In genomic region chr1:19232526-19232851, GRCh38 we compare ENCODE assay signal across 10 cellular contexts. TPM values are rescaled to one million over a fixed set of nuclear protein-coding genes. Genes with fewer than 3 reads are reported as not detected.
A peak's percentile ranks its signal among the peaks of the same experiment; 100 is the strongest.
DNase-seq lines count a peak whose midpoint lies in the region; ATAC-seq, FAIRE-seq and TF ChIP-seq lines count a peak whose summit lies in the region.
"Had no signal": no experiment of that assay in that cellular context is flagged by ENCODE, and none has a peak within 500 bp of the region (broad histone marks: within the 10 kb centered on the region; RNA-seq: fewer than 3 reads in every experiment).

No MANE protein-coding gene starts in this region.

- no peaks in the 10 kb centered on the region for H3K4me1 ChIP-seq in SK-N-SH (ENCODE audit: control insufficient read depth in 1 of 2, insufficient read depth in 2 of 2, low read depth in 1 of 2, low read length in 1 of 2)
- H3K4me1 ChIP-seq in transverse colon, result peaks cover 8 to 23% (median 19%) of the 10 kb centered on the region in 4 donors

- TF ChIP-seq POLR2A in transverse colon (IDR thresholded peaks at IDR 0.05), result no peak

- H3K4me2 ChIP-seq in SK-N-SH, result no peak overlapping the region

- H3K9me2 ChIP-seq in SK-N-SH, result no peaks in the 10 kb centered on the region

- no peaks in the 10 kb centered on the region for H3K27me3 ChIP-seq in SK-N-SH (ENCODE audit: insufficient read depth)
- H3K27me3 ChIP-seq in layer of hippocampus (ENCODE audit: control insufficient read depth, insufficient read depth, low read length), result no peaks in the 10 kb centered on the region
- no peaks in the 10 kb centered on the region for H3K27me3 ChIP-seq in transverse colon

- no peak for TF ChIP-seq EP300 in SK-N-SH (IDR thresholded peaks at IDR 0.05; ENCODE audit: borderline replicate concordance in 1 of 2, low read depth in 1 of 2, low read length in 1 of 2)
- TF ChIP-seq EP300 in transverse colon (IDR thresholded peaks at IDR 0.05; ENCODE audit: low read depth), result no peak

- H3K36me3 ChIP-seq in SK-N-SH (replicated peaks in 1 of 2; ENCODE audit: control insufficient read depth in 1 of 2, insufficient read depth in 2 of 2, low read length in 1 of 2) (peaks cover 35 to 49% of the 10 kb centered on the region in 2 experiments), transverse colon (peaks cover 0 to 58% (median 16%) of the 10 kb centered on the region in 4 donors)

- H3K9me3 ChIP-seq in SK-N-SH (no peaks in the 10 kb centered on the region), transverse colon (no peaks in the 10 kb centered on the region)

- TF ChIP-seq CTCF in SK-N-SH (IDR thresholded peaks at IDR 0.05) (peak; percentile 14), choroid plexus epithelial cell (conservative IDR thresholded peaks at IDR 0.05; ENCODE audit: low read depth, low read length) (peak; percentile 51), transverse colon (IDR thresholded peaks at IDR 0.05) (no peak)

- no peak overlapping the region for H2AFZ ChIP-seq in SK-N-SH (ENCODE audit: low read depth)

- no peak overlapping the region for H3K9ac ChIP-seq in SK-N-SH

- ATAC-seq in SK-N-SH treated with all-trans-retinoic acid at 6 μM for 48 hours, result no peak
- ATAC-seq: T-helper 17 cell had no signal

- no peak overlapping the region for H3K4me3 ChIP-seq in SK-N-SH (ENCODE audit: low read depth in 2 of 2, low read length in 1 of 2)
- no peak overlapping the region for H3K4me3 ChIP-seq in choroid plexus epithelial cell (ENCODE audit: low read depth, low read length)
- no peak overlapping the region for H3K4me3 ChIP-seq in transverse colon

- in situ Hi-C loops in transverse colon (cut with MboI; ENCODE audit: low pct_ligation_motif_present in 1 of 4, low pct_unique_long_range_greater_than_20kb in 1 of 4, low sequenced_read_pairs in 3 of 4), result loop anchor here in 2 of 4 donors (25.0 kb wide), 1 partner anchor 320 kb away; the partner anchor contains the start of gene ALDH4A1 (in 2 of the 2)

- no peak for FAIRE-seq in RCC 7860 (lab: Jason Lieb, UNC)
- FAIRE-seq: islet of Langerhans had no signal

- no peaks in the 10 kb centered on the region for H4K20me1 ChIP-seq in SK-N-SH (ENCODE audit: insufficient read depth)

- intact Hi-C loops in transverse colon (cut with DNase I; ENCODE audit: low total_unique reads), result no loop called here

- POLR2A ChIA-PET in SK-N-SH (lab: Yijun Ruan, JAX), result no interaction called here

- CTCF ChIA-PET in SK-N-SH (lab: Yijun Ruan, JAX), result interaction anchor here (0.8 to 3.2 kb wide), 3 partner anchors 8 to 472 kb away, joined by 3 to 21 read pairs (median 3); no protein-coding TSS in a partner anchor

- H3K27ac ChIP-seq in SK-N-SH (ENCODE audit: low read depth in 2 of 2, low read length in 1 of 2), result no peak overlapping the region
- H3K27ac ChIP-seq in layer of hippocampus (ENCODE audit: low read depth, low read length), result peak overlapping the region; percentile 17
- H3K27ac ChIP-seq in transverse colon, result peak overlapping the region; percentile 56 to 71 (median 64)

- H3F3A ChIP-seq in SK-N-SH (replicated peaks; ENCODE audit: insufficient read depth), result no peaks in the 10 kb centered on the region

- peaks cover 5% of the 10 kb centered on the region; the same call in 1 of the 2 replicates for H3K79me2 ChIP-seq in SK-N-SH (ENCODE audit: insufficient read depth)

- no peak for TF ChIP-seq RAD21 in SK-N-SH (IDR thresholded peaks at IDR 0.05; ENCODE audit: low read length)

- DNase-seq in SK-N-SH, result no peak
- peak; percentile 86 for DNase-seq in choroid plexus epithelial cell (ENCODE audit: low read depth)
- DNase-seq in transverse colon, result no peak
- no peak for DNase-seq in central memory CD4-positive, alpha-beta T cell
- no peak for DNase-seq in stimulated activated CD4-positive, alpha-beta T cell treated with anti-CD3 and anti-CD28 coated beads, Interleukin-4, amount 100 ng/mL, for 24 hours
- DNase-seq in RCC 7860 (ENCODE audit: low spot score), result no peak
- DNase-seq: T-helper 17 cell had no signal

TF ChIP-seq in SK-N-SH, 30 proteins besides CTCF, POLR2A, EP300 and RAD21:
- TF ChIP-seq PBX3 (IDR thresholded peaks at IDR 0.05) (no peak), NRF1 (IDR thresholded peaks at IDR 0.05; ENCODE audit: low read depth, low read length) (no peak), RXRA (IDR thresholded peaks at IDR 0.05; ENCODE audit: borderline replicate concordance, low read depth) (no peak), POLR2AphosphoS5 (IDR thresholded peaks at IDR 0.05; ENCODE audit: low read depth, low read length) (no peak), RCOR1 (IDR thresholded peaks at IDR 0.05; ENCODE audit: low read length) (no peak), MEF2A (IDR thresholded peaks at IDR 0.05; ENCODE audit: borderline replicate concordance, low read depth) (no peak)
TF ChIP-seq in SK-N-SH: peak in this region for 0.

TF ChIP-seq in SK-N-SH treated with all-trans-retinoic acid at 6 μM for 48 hours, 23 proteins besides CTCF, POLR2A, EP300 and RAD21 (continues in another document):
- TF ChIP-seq CSDC2 (CRISPR knock-in tag; IDR thresholded peaks at IDR 0.05), result no peak
- TF ChIP-seq ZNF70 (CRISPR knock-in tag; IDR thresholded peaks at IDR 0.05), result no peak
- TF ChIP-seq, protein P1, sequence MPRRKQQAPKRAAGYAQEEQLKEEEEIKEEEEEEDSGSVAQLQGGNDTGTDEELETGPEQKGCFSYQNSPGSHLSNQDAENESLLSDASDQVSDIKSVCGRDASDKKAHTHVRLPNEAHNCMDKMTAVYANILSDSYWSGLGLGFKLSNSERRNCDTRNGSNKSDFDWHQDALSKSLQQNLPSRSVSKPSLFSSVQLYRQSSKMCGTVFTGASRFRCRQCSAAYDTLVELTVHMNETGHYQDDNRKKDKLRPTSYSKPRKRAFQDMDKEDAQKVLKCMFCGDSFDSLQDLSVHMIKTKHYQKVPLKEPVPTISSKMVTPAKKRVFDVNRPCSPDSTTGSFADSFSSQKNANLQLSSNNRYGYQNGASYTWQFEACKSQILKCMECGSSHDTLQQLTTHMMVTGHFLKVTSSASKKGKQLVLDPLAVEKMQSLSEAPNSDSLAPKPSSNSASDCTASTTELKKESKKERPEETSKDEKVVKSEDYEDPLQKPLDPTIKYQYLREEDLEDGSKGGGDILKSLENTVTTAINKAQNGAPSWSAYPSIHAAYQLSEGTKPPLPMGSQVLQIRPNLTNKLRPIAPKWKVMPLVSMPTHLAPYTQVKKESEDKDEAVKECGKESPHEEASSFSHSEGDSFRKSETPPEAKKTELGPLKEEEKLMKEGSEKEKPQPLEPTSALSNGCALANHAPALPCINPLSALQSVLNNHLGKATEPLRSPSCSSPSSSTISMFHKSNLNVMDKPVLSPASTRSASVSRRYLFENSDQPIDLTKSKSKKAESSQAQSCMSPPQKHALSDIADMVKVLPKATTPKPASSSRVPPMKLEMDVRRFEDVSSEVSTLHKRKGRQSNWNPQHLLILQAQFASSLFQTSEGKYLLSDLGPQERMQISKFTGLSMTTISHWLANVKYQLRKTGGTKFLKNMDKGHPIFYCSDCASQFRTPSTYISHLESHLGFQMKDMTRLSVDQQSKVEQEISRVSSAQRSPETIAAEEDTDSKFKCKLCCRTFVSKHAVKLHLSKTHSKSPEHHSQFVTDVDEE (CRISPR knock-in tag; IDR thresholded peaks at IDR 0.05), result no peak
- TF ChIP-seq, protein P2, sequence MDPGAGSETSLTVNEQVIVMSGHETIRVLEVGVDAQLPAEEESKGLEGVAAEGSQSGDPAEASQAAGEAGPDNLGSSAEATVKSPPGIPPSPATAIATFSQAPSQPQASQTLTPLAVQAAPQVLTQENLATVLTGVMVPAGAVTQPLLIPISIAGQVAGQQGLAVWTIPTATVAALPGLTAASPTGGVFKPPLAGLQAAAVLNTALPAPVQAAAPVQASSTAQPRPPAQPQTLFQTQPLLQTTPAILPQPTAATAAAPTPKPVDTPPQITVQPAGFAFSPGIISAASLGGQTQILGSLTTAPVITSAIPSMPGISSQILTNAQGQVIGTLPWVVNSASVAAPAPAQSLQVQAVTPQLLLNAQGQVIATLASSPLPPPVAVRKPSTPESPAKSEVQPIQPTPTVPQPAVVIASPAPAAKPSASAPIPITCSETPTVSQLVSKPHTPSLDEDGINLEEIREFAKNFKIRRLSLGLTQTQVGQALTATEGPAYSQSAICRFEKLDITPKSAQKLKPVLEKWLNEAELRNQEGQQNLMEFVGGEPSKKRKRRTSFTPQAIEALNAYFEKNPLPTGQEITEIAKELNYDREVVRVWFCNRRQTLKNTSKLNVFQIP (CRISPR knock-in tag; IDR thresholded peaks at IDR 0.05; ENCODE audit: borderline replicate concordance, low read depth), result no peak
- no peak for TF ChIP-seq ZC3H10 (CRISPR knock-in tag; IDR thresholded peaks at IDR 0.05)
- TF ChIP-seq ZFP30 (CRISPR knock-in tag; IDR thresholded peaks at IDR 0.05), result no peak
- no peak for TF ChIP-seq ZFP3 (CRISPR knock-in tag; IDR thresholded peaks at IDR 0.05)
- TF ChIP-seq SNAI2 (CRISPR knock-in tag; IDR thresholded peaks at IDR 0.05), result no peak
- TF ChIP-seq ZNF8 (CRISPR knock-in tag; IDR thresholded peaks at IDR 0.05), result no peak
- no peak for TF ChIP-seq TCF4 (CRISPR knock-in tag; IDR thresholded peaks at IDR 0.05; ENCODE audit: borderline replicate concordance)
- no peak for TF ChIP-seq GLIS3 (CRISPR knock-in tag; IDR thresholded peaks at IDR 0.05)
- TF ChIP-seq OSR1 (CRISPR knock-in tag; IDR thresholded peaks at IDR 0.05), result no peak
- TF ChIP-seq ISL1 (CRISPR knock-in tag; IDR thresholded peaks at IDR 0.05), result no peak
- no peak for TF ChIP-seq PPARA (CRISPR knock-in tag; IDR thresholded peaks at IDR 0.05; ENCODE audit: borderline replicate concordance)

RNA-seq across cellular contexts. Expression of gene EMC1, which starts 18.8 kb away (rescaled TPM):
- polyA plus RNA-seq in SK-N-SH (2012; rRNA removed), result 55.9 and 87.6 TPM in 2 replicates
- polyA plus RNA-seq in SK-N-SH (2012; cell fraction: cytosol; rRNA removed), result 33.2 and 46.1 TPM in 2 replicates
- polyA plus RNA-seq in SK-N-SH (2012; cell fraction: nucleus; rRNA removed), result 103 and 125 TPM in 2 replicates
- total RNA-seq in transverse colon, result 10 to 100 TPM; 18.3 to 39.7 (median 32.6) TPM

RNA-seq across cellular contexts. Expression of gene MRTO4, which starts 19.1 kb away (rescaled TPM):
- polyA plus RNA-seq in SK-N-SH (2012; rRNA removed), result 48.4 and 55.2 TPM in 2 replicates
- polyA plus RNA-seq in SK-N-SH (2012; cell fraction: cytosol; rRNA removed), result 46.5 and 53.8 TPM in 2 replicates
- 44.5 and 50.9 TPM in 2 replicates for polyA plus RNA-seq in SK-N-SH (2012; cell fraction: nucleus; rRNA removed)
- 10 to 100 TPM in 1 of 4 donors, 1 to 10 TPM in 3; 4.9 to 10.8 (median 8.7) TPM for total RNA-seq in transverse colon

RNA-seq across cellular contexts. Expression of gene UBR4, which starts 22.4 kb away (rescaled TPM):
- 51.3 and 68.7 TPM in 2 replicates for polyA plus RNA-seq in SK-N-SH (2012; rRNA removed)
- polyA plus RNA-seq in SK-N-SH (2012; cell fraction: cytosol; rRNA removed), result 25.1 and 30.9 TPM in 2 replicates
- 403 and 672 TPM in 2 replicates for polyA plus RNA-seq in SK-N-SH (2012; cell fraction: nucleus; rRNA removed)
- 100 to 1,000 TPM; 140 to 418 (median 223) TPM for total RNA-seq in transverse colon

RNA-seq across cellular contexts. Expression of gene AKR7A3, which starts 56.1 kb away (rescaled TPM):
- polyA plus RNA-seq in SK-N-SH (2012; rRNA removed), result 0.38 and 0.54 TPM in 2 replicates
- polyA plus RNA-seq in SK-N-SH (2012; cell fraction: cytosol; rRNA removed), result 0.04 and 0.10 TPM in 2 replicates
- polyA plus RNA-seq in SK-N-SH (2012; cell fraction: nucleus; rRNA removed), result 3.8 and 6.8 TPM in 2 replicates
- 100 to 1,000 TPM in 2 of 4 donors, 10 to 100 TPM in 2; 77.8 to 167 (median 102) TPM for total RNA-seq in transverse colon

Comparison
In these comparisons a context has a peak if more than half of its experiments do, and no peak if none do; other contexts are left out.
1. H3K27ac ChIP-seq: peak in layer of hippocampus (single experiment) and transverse colon (4 of 4); none in SK-N-SH (0 of 2).
2. CTCF ChIP-seq: peak in SK-N-SH (single experiment) and choroid plexus epithelial cell (single experiment); none in transverse colon (0 of 5).